9 cellular contexts compared by ENCODE assay signal in the genomic region with DNA sequence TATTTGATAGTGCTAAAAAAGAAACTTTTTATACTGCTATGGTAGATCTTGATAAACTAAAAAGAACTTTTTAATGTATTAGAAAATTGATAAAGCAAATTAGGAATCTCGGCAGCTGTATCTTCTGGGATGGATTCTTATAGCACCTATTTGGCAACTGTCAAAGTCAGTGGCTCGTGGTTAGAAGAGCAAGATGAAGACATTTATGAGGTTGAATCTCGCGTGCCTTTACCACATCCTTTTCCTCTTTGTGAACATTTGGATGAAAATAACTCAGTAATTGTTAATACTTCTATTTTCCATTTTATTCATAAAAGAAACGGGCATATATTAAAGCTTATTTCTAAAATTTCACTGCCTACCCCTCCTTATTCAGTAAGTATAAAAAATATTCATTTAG.
DNase-seq lines count a peak whose midpoint lies in the region; ATAC-seq and TF ChIP-seq lines count a peak whose summit lies in the region.
"Had no signal": no experiment of that assay in that cellular context is flagged by ENCODE, and none has a peak within 500 bp of the region (broad histone marks: within the 10 kb centered on the region; RNA-seq: fewer than 3 reads in every experiment).

No MANE protein-coding gene starts in this region.

- H3K27ac ChIP-seq in mucosa of rectum (ENCODE audit: low read depth in 2 of 2, low read length in 2 of 2), result peak overlapping the region in 1 of 2 donors; percentile 64

- H3K9me3 Mint-ChIP-seq in Caco-2 (ENCODE audit: unreplicated experiment) (no peaks in the 10 kb centered on the region), T-cell (no peaks in the 10 kb centered on the region)
- H3K9me3 Mint-ChIP-seq in activated T-helper 1 cell treated with anti-CD3 and anti-CD28 coated beads, Interleukin-12 subunit alpha, Interleukin-12 subunit beta, Interleukin-2, Interleukin-4 antibody, amounts not matched to agents 30 ng/mL and 10 ng/mL and 1 ng/mL, durations not matched to agents 14 hours and 24 hours and 36 hours, result no peaks in the 10 kb centered on the region

- H3K9me3 ChIP-seq in Caco-2 (no peaks in the 10 kb centered on the region), mucosa of rectum (ENCODE audit: control insufficient read depth in 2 of 2, low read length in 2 of 2) (no peaks in the 10 kb centered on the region)

- TF ChIP-seq CTCF in Caco-2 (IDR thresholded peaks at IDR 0.05; ENCODE audit: insufficient read depth in 1 of 2, low read depth in 1 of 2, low read length in 1 of 2, severe bottlenecking in 1 of 2, unreplicated experiment in 1 of 2), result no peak

- no peak for DNase-seq in Caco-2
- peak in 13 of 34 experiments; percentile 0 to 19 (median 3) for DNase-seq in T-cell
- DNase-seq in HCEC 1CT, result no peak
- DNase-seq in middle frontal gyrus (ENCODE audit: extremely low spot score, low spot score), result no peak
- no peak for DNase-seq in activated T-helper 1 cell treated with anti-CD3 and anti-CD28 coated beads, Interleukin-12 subunit alpha, Interleukin-12 subunit beta, Interleukin-2, Interleukin-4 antibody, amounts not matched to agents 30 ng/mL and 10 ng/mL and 1 ng/mL, durations not matched to agents 14 hours and 24 hours and 36 hours (ENCODE audit: low spot score)
- DNase-seq: activated CD8-positive, alpha-beta memory T cell treated with anti-CD3 and anti-CD28 coated beads for 24 hours; stimulated activated CD4-positive, alpha-beta T cell treated with anti-CD3 and anti-CD28 coated beads, Interleukin-12 subunit alpha, Interleukin-12 subunit beta, amount 100 ng/mL, for 4 hours had no signal

- H3K4me1 Mint-ChIP-seq in Caco-2 (ENCODE audit: low read depth, unreplicated experiment) (peaks cover 16% of the 10 kb centered on the region), T-cell (peaks cover 15 to 21% (median 18%) of the 10 kb centered on the region in 3 donors)
- H3K4me1 Mint-ChIP-seq in activated T-helper 1 cell treated with anti-CD3 and anti-CD28 coated beads, Interleukin-12 subunit alpha, Interleukin-12 subunit beta, Interleukin-2, Interleukin-4 antibody, amounts not matched to agents 30 ng/mL and 10 ng/mL and 1 ng/mL, durations not matched to agents 14 hours and 24 hours and 36 hours (ENCODE audit: low read depth), result peaks cover 12% of the 10 kb centered on the region

- peak overlapping the region in 1 of 2 donors; percentile 59 for H3K9ac ChIP-seq in mucosa of rectum (ENCODE audit: low read depth in 1 of 2, low read length in 2 of 2)

- H3K4me3 ChIP-seq in Caco-2 (ENCODE audit: low read depth, low read length), result peak overlapping the region; percentile 10; the same call in 1 of the 2 replicates
- peak overlapping the region; percentile 66 to 68 for H3K4me3 ChIP-seq in mucosa of rectum (ENCODE audit: low read length in 2 of 2)

- H3K27me3 Mint-ChIP-seq in Caco-2 (ENCODE audit: insufficient read depth, unreplicated experiment), result no peaks in the 10 kb centered on the region
- no peaks in the 10 kb centered on the region for H3K27me3 Mint-ChIP-seq in T-cell
- no peaks in the 10 kb centered on the region for H3K27me3 Mint-ChIP-seq in activated T-helper 1 cell treated with anti-CD3 and anti-CD28 coated beads, Interleukin-12 subunit alpha, Interleukin-12 subunit beta, Interleukin-2, Interleukin-4 antibody, amounts not matched to agents 30 ng/mL and 10 ng/mL and 1 ng/mL, durations not matched to agents 14 hours and 24 hours and 36 hours (ENCODE audit: insufficient read depth)

- ATAC-seq in GM21619 (IDR thresholded peaks at IDR 0.05; ENCODE audit: unreplicated experiment), result peak; percentile 49
- ATAC-seq in T-cell (replicated peaks in 1 of 4), result peak; percentile 50 to 86 (median 72)

- H3K27ac Mint-ChIP-seq in Caco-2 (ENCODE audit: unreplicated experiment) (peak overlapping the region; percentile 55), T-cell (no peak overlapping the region)
- H3K27ac Mint-ChIP-seq in activated T-helper 1 cell treated with anti-CD3 and anti-CD28 coated beads, Interleukin-12 subunit alpha, Interleukin-12 subunit beta, Interleukin-2, Interleukin-4 antibody, amounts not matched to agents 30 ng/mL and 10 ng/mL and 1 ng/mL, durations not matched to agents 14 hours and 24 hours and 36 hours, result no peak overlapping the region

- intact Hi-C loops in Caco-2 (cut with micrococcal nuclease; ENCODE audit: unreplicated experiment), result loop anchor here (5.0 kb wide), 1 partner anchor 389 kb away; a partner anchor contains a TSS
- intact Hi-C loops in activated T-helper 1 cell treated with anti-CD3 and anti-CD28 coated beads, Interleukin-12 subunit alpha, Interleukin-12 subunit beta, Interleukin-2, Interleukin-4 antibody, amounts not matched to agents 30 ng/mL and 10 ng/mL and 1 ng/mL, durations not matched to agents 14 hours and 24 hours and 36 hours (cut with micrococcal nuclease), result no loop called here

- H3K4me3 Mint-ChIP-seq in Caco-2 (ENCODE audit: unreplicated experiment) (peak overlapping the region; percentile 49), T-cell (peak overlapping the region in 1 of 3 donors; percentile 7)
- H3K4me3 Mint-ChIP-seq in activated T-helper 1 cell treated with anti-CD3 and anti-CD28 coated beads, Interleukin-12 subunit alpha, Interleukin-12 subunit beta, Interleukin-2, Interleukin-4 antibody, amounts not matched to agents 30 ng/mL and 10 ng/mL and 1 ng/mL, durations not matched to agents 14 hours and 24 hours and 36 hours, result no peak overlapping the region

- no TSS peak for BruUV-seq in Caco-2 (replicated peaks; lab: Mats Ljungman, UMichigan)

- H3K36me3 Mint-ChIP-seq in Caco-2 (ENCODE audit: insufficient read depth, unreplicated experiment) (peaks cover 10% of the 10 kb centered on the region), T-cell (peaks cover 22% of the 10 kb centered on the region)
- H3K36me3 Mint-ChIP-seq in activated T-helper 1 cell treated with anti-CD3 and anti-CD28 coated beads, Interleukin-12 subunit alpha, Interleukin-12 subunit beta, Interleukin-2, Interleukin-4 antibody, amounts not matched to agents 30 ng/mL and 10 ng/mL and 1 ng/mL, durations not matched to agents 14 hours and 24 hours and 36 hours (ENCODE audit: low read depth), result peaks cover 5% of the 10 kb centered on the region

- POLR2A ChIA-PET in Caco-2 (lab: Charles Lee), result interaction anchor here (1.0 to 1.9 kb wide), 2 partner anchors 12 to 16 kb away, joined by 4 to 15 read pairs; no protein-coding TSS in a partner anchor
- POLR2A ChIA-PET in T-cell (lab: Charles Lee), result interaction anchor here in 1 of 2 donors (1.0 kb wide), 1 partner anchor 9 kb away, joined by 3 read pairs; no protein-coding TSS in a partner anchor

- H3K27me3 ChIP-seq in Caco-2 (replicated peaks; ENCODE audit: control insufficient read depth, insufficient read depth, low read length), result no peaks in the 10 kb centered on the region
- no peaks in the 10 kb centered on the region for H3K27me3 ChIP-seq in mucosa of rectum (ENCODE audit: control insufficient read depth in 2 of 2, insufficient read depth in 2 of 2, low read length in 2 of 2)

- H3K36me3 ChIP-seq in Caco-2 (ENCODE audit: control insufficient read depth, insufficient read depth, low read length) (no peaks in the 10 kb centered on the region), mucosa of rectum (ENCODE audit: control insufficient read depth in 2 of 2, insufficient read depth in 2 of 2, low read length in 2 of 2) (peaks cover 7 to 9% of the 10 kb centered on the region in 2 donors)

- H3K4me1 ChIP-seq in Caco-2, result peaks cover 51% of the 10 kb centered on the region
- peaks cover 13 to 20% of the 10 kb centered on the region in 2 donors for H3K4me1 ChIP-seq in mucosa of rectum (ENCODE audit: control insufficient read depth in 2 of 2, insufficient read depth in 2 of 2, low read length in 2 of 2)

- CTCF ChIA-PET in Caco-2 (lab: Charles Lee) (interaction anchor here (1.9 kb wide), 1 partner anchor 16 kb away, joined by 7 read pairs; no protein-coding TSS in a partner anchor), T-cell (lab: Charles Lee) (interaction anchor here in 1 of 2 donors (0.6 kb wide), 1 partner anchor 274 kb away, joined by 4 read pairs; no protein-coding TSS in a partner anchor)
